ENCODE assay signal across 17 cellular contexts in genomic region chr18:63476666-63477065, GRCh38. TPM values are rescaled to one million over a fixed set of nuclear protein-coding genes. Genes with fewer than 3 reads are reported as not detected.
DNase-seq lines count a peak whose midpoint lies in the region; ATAC-seq, FAIRE-seq and TF ChIP-seq lines count a peak whose summit lies in the region.
"Had no signal": no experiment of that assay in that cellular context is flagged by ENCODE, and none has a peak within 500 bp of the region (broad histone marks: within the 10 kb centered on the region; RNA-seq: fewer than 3 reads in every experiment).

SERPINB5 (plus strand) TSS chr18:63476958; CDS start chr18:63484429, 7,471 bp downstream.

- H3K79me2 ChIP-seq in PC-9 (ENCODE audit: low read depth) (peaks cover 48% of the 10 kb centered on the region), HepG2 (ENCODE audit: insufficient read depth, low read length) (no peaks in the 10 kb centered on the region)

- H3K4me2 ChIP-seq in PC-9 (peak within 1 kb of the TSS; percentile 94), HepG2 (ENCODE audit: low read depth, low read length) (no peak within 1 kb of the TSS)

- ATAC-seq in left colon (peak; percentile 96), HepG2 (no peak)

- H3K9me3 ChIP-seq in PC-9 (ENCODE audit: insufficient read depth, low read depth): no peaks in the 10 kb centered on the region
- no peaks in the 10 kb centered on the region for H3K9me3 ChIP-seq in HepG2 (ENCODE audit: low read length)
- H3K9me3 ChIP-seq: tibial nerve had no signal

- H3K36me3 Mint-ChIP-seq in mesothelial cell of epicardium: no peaks in the 10 kb centered on the region

- CTCF ChIA-PET in PC-9 (lab: Charles Lee): no interaction called here
- CTCF ChIA-PET in HepG2 (lab: Yijun Ruan, JAX; ENCODE audit: low intra/inter-chr PET ratio, low total read pairs): no interaction called here

- H3K36me3 ChIP-seq in PC-9 (ENCODE audit: low read depth): peaks cover 12% of the 10 kb centered on the region; the same call in 1 of the 2 replicates
- H3K36me3 ChIP-seq in HepG2 (replicated peaks in 1 of 2; ENCODE audit: control insufficient read depth in 1 of 2, insufficient read depth in 2 of 2, low read length in 2 of 2): no peaks in the 10 kb centered on the region
- H3K36me3 ChIP-seq: cardiac muscle cell, tibial nerve, WERI-Rb-1 had no signal

- peak within 1 kb of the TSS; percentile 72 for H2AFZ ChIP-seq in PC-9
- no peak within 1 kb of the TSS for H2AFZ ChIP-seq in HepG2 (ENCODE audit: low read length)

- peak within 1 kb of the TSS; percentile 78 for H3K27ac ChIP-seq in PC-9
- H3K27ac ChIP-seq in HepG2 (ENCODE audit: extremely low read length, insufficient read depth, low read length): no peak within 1 kb of the TSS
- no peak within 1 kb of the TSS for H3K27ac ChIP-seq in caudate nucleus (ENCODE audit: low read depth, low read length)
- H3K27ac ChIP-seq: cardiac muscle cell, tibial nerve, WERI-Rb-1 had no signal

- no peak within 1 kb of the TSS for H3K9ac ChIP-seq in HepG2 (ENCODE audit: insufficient read depth, low read depth, low read length)

- H3F3A ChIP-seq in PC-9 (ENCODE audit: insufficient read depth, low read depth): peaks cover 15% of the 10 kb centered on the region

- H3K4me3 ChIP-seq in PC-9 (peak within 1 kb of the TSS; percentile 67), HepG2 (replicated peaks in 1 of 3; ENCODE audit: insufficient read depth in 1 of 3, low read depth in 2 of 3, low read length in 3 of 3) (no peak within 1 kb of the TSS)
- H3K4me3 ChIP-seq: cardiac muscle cell had no signal

- DNase-seq in COLO668 (lab: John Stamatoyannopoulos, UW; ENCODE audit: unreplicated experiment): peak; percentile 72
- DNase-seq in NCI-H1417 treated with DMSO at 0.1 percent for 48 hours (lab: John Stamatoyannopoulos, UW): peak; percentile 70
- DNase-seq in PC-9: peak; percentile 83 to 89
- DNase-seq in left colon: peak; percentile 86 to 87
- DNase-seq in cortex of kidney (lab: John Stamatoyannopoulos, UW): no peak
- no peak for DNase-seq in mesothelial cell of epicardium (ENCODE audit: low spot score in 2 of 2, unreplicated experiment in 2 of 2)
- DNase-seq in HepG2 (ENCODE audit: low spot score): no peak
- no peak for DNase-seq in caudate nucleus (lab: John Stamatoyannopoulos, UW)
- DNase-seq: GF-D8, WERI-Rb-1 had no signal

- POLR2A ChIA-PET in PC-9 (lab: Charles Lee; ENCODE audit: unreplicated experiment): interaction anchor here (0.5 to 1.0 kb wide), 3 partner anchors 54 to 347 kb away, joined by 3 to 7 read pairs (median 3); partner anchors contain the start of gene VPS4B
- POLR2A ChIA-PET in HepG2 (lab: Yijun Ruan, JAX): no interaction called here

- no peak for FAIRE-seq in HepG2 (lab: Jason Lieb, UNC)

- no peaks in the 10 kb centered on the region for H3K9me2 ChIP-seq in PC-9 (ENCODE audit: insufficient read depth)

- 55% methylated on average over 10 of the region's 21 CpGs for WGBS in HepG2 (ENCODE audit: low lambda C conversion rate)

- H4K20me1 ChIP-seq in PC-9 (ENCODE audit: insufficient read depth): no peaks in the 10 kb centered on the region
- no peaks in the 10 kb centered on the region for H4K20me1 ChIP-seq in HepG2 (ENCODE audit: insufficient read depth, low read length)

- TF ChIP-seq RAD21 in HepG2 (CRISPR knock-in tag; IDR thresholded peaks at IDR 0.05): no peak

- peaks cover 2% of the 10 kb centered on the region for H3K4me1 Mint-ChIP-seq in mesothelial cell of epicardium

- H3K4me1 ChIP-seq in PC-9 (replicated peaks; ENCODE audit: insufficient read depth) (peaks cover 54% of the 10 kb centered on the region), HepG2 (ENCODE audit: insufficient read depth, low read length) (no peaks in the 10 kb centered on the region)
- H3K4me1 ChIP-seq: tibial nerve had no signal

- no peak for TF ChIP-seq CTCF in PC-9 (conservative IDR thresholded peaks at IDR 0.05)
- no peak for TF ChIP-seq CTCF in mesothelial cell of epicardium (IDR thresholded peaks at IDR 0.05; ENCODE audit: unreplicated experiment)
- no peak for TF ChIP-seq CTCF in HepG2 (CRISPR knock-in tag; IDR thresholded peaks at IDR 0.05)

- intact Hi-C loops in PC-9 (cut with micrococcal nuclease; ENCODE audit: unreplicated experiment): loop anchor here (2.0 to 5.0 kb wide), 2 partner anchors 22 to 34 kb away; no protein-coding TSS in a partner anchor
- intact Hi-C loops in left colon (cut with DNase I, micrococcal nuclease): no loop called here
- intact Hi-C loops in HepG2 (cut with micrococcal nuclease; ENCODE audit: unreplicated experiment): no loop called here

- BruUV-seq in PC-9 (replicated peaks; lab: Mats Ljungman, UMichigan) (no TSS peak), HepG2 (replicated peaks; lab: Mats Ljungman, UMichigan) (no TSS peak)

- H3K27me3 Mint-ChIP-seq in mesothelial cell of epicardium (ENCODE audit: low read depth): peaks cover 8% of the 10 kb centered on the region

- in situ Hi-C loops in HepG2 (cut with HindIII; ENCODE audit: extremely low pct_ligation_motif_present, low pct_unique_long_range_greater_than_20kb): no loop called here

- no peak within 1 kb of the TSS for H3K4me3 Mint-ChIP-seq in mesothelial cell of epicardium
- H3K4me3 Mint-ChIP-seq: activated T-helper 1 cell treated with anti-CD3 and anti-CD28 coated beads, Interleukin-12 subunit alpha, Interleukin-12 subunit beta, Interleukin-2, Interleukin-4 antibody, amounts not matched to agents 30 ng/mL and 10 ng/mL and 1 ng/mL, durations not matched to agents 14 hours and 24 hours and 36 hours had no signal

- H3K27ac Mint-ChIP-seq in mesothelial cell of epicardium: no peak within 1 kb of the TSS
- H3K27ac Mint-ChIP-seq: activated T-helper 1 cell treated with anti-CD3 and anti-CD28 coated beads, Interleukin-12 subunit alpha, Interleukin-12 subunit beta, Interleukin-2, Interleukin-4 antibody, amounts not matched to agents 30 ng/mL and 10 ng/mL and 1 ng/mL, durations not matched to agents 14 hours and 24 hours and 36 hours had no signal

- H3K9me3 Mint-ChIP-seq in mesothelial cell of epicardium: no peaks in the 10 kb centered on the region
- H3K9me3 Mint-ChIP-seq: activated T-helper 1 cell treated with anti-CD3 and anti-CD28 coated beads, Interleukin-12 subunit alpha, Interleukin-12 subunit beta, Interleukin-2, Interleukin-4 antibody, amounts not matched to agents 30 ng/mL and 10 ng/mL and 1 ng/mL, durations not matched to agents 14 hours and 24 hours and 36 hours had no signal

- TF ChIP-seq EP300 in HepG2 (IDR thresholded peaks at IDR 0.05; ENCODE audit: low read depth in 2 of 2, low read length in 2 of 2) (no peak), HepG2 (CRISPR knock-in tag; IDR thresholded peaks at IDR 0.05; ENCODE audit: borderline replicate concordance) (no peak)

- no peak for TF ChIP-seq POLR2A in HepG2 (IDR thresholded peaks at IDR 0.05; ENCODE audit: insufficient read depth in 1 of 2, low read depth in 2 of 2, low read length in 2 of 2)

- no peaks in the 10 kb centered on the region for H3K27me3 ChIP-seq in PC-9 (ENCODE audit: insufficient read depth, low read depth)
- H3K27me3 ChIP-seq in HepG2 (ENCODE audit: control insufficient read depth in 1 of 2, insufficient read depth in 2 of 2, low read length in 2 of 2): peaks cover 3 to 14% of the 10 kb centered on the region in 2 experiments; a peak in 3 of 5 replicates
- H3K27me3 ChIP-seq: cardiac muscle cell, tibial nerve had no signal

TF ChIP-seq in HepG2, 621 proteins besides CTCF, POLR2A, EP300 and RAD21 (continues in another document):
- TF ChIP-seq U2AF1 (optimal IDR thresholded peaks at IDR 0.05; ENCODE audit: low read depth, low read length) (no peak), ATF4 (CRISPR knock-in tag; IDR thresholded peaks at IDR 0.05) (no peak), ZIK1 (CRISPR knock-in tag; IDR thresholded peaks at IDR 0.05; ENCODE audit: borderline replicate concordance, low read depth) (no peak)

RNA-seq across cellular contexts. Expression of gene SERPINB5, which starts in this region (rescaled TPM):
- total RNA-seq in PC-9 (2021) (25.5 and 26.2 TPM in 2 replicates), left colon (1 to 10 TPM; 3.5 to 3.7 TPM), mesothelial cell of epicardium (0.13 to 0.22 TPM (median 0.18 TPM) in 3 replicates), HepG2 (2016; rRNA removed; fragmentation: Illumina TruSeq; extraction: Trizol) (not detected in 2 replicates)
- not detected in 2 replicates for total RNA-seq in HepG2 (2016; cell fraction: cytosol; rRNA removed; fragmentation: Illumina TruSeq; extraction: Trizol; ENCODE audit: low read depth)
- not detected in 2 replicates for total RNA-seq in HepG2 (2016; cell fraction: insoluble cytoplasmic fraction; rRNA removed; fragmentation: Illumina TruSeq; extraction: Trizol)
- not detected in 2 replicates for total RNA-seq in HepG2 (2016; cell fraction: membrane; rRNA removed; fragmentation: Illumina TruSeq; extraction: Trizol)
- not detected in 2 replicates for total RNA-seq in HepG2 (2016; cell fraction: nucleus; rRNA removed; fragmentation: Illumina TruSeq; extraction: Trizol)
- polyA plus RNA-seq in HepG2 (2011; rRNA removed): not detected in 2 replicates
- polyA plus RNA-seq in HepG2 (2011; cell fraction: cytosol; rRNA removed): not detected in 2 replicates
- polyA plus RNA-seq in HepG2 (2011; cell fraction: nucleus; rRNA removed): not detected in 2 replicates
- not detected in 2 replicates for polyA plus RNA-seq in HepG2 (2012)
- not detected in 2 replicates for polyA plus RNA-seq in HepG2 (2016; cell fraction: cytosol; fragmentation: Illumina TruSeq; extraction: Trizol; ENCODE audit: low read depth)
- polyA plus RNA-seq in HepG2 (2016; cell fraction: insoluble cytoplasmic fraction; fragmentation: Illumina TruSeq; extraction: Trizol; ENCODE audit: low read depth): not detected in 2 replicates
- not detected in 2 replicates for polyA plus RNA-seq in HepG2 (2016; cell fraction: membrane; fragmentation: Illumina TruSeq; extraction: Trizol; ENCODE audit: low read depth)
- polyA plus RNA-seq in HepG2 (2016; cell fraction: nucleus; fragmentation: Illumina TruSeq; extraction: Trizol; ENCODE audit: insufficient read depth, low read depth): not detected in 2 replicates
- 133 TPM in 1 of 2 replicates, not detected in the other for polyA minus RNA-seq in HepG2 (2011; rRNA and poly(A)+ RNA removed; ENCODE audit: low replicate concordance)
- polyA minus RNA-seq in HepG2 (2011; cell fraction: cytosol; rRNA and poly(A)+ RNA removed): not detected in 2 replicates
- polyA minus RNA-seq in HepG2 (2011; cell fraction: nucleus; rRNA and poly(A)+ RNA removed): not detected in 2 replicates
- total RNA-seq: activated T-helper 1 cell treated with anti-CD3 and anti-CD28 coated beads, Interleukin-12 subunit alpha, Interleukin-12 subunit beta, Interleukin-2, Interleukin-4 antibody, amounts not matched to agents 30 ng/mL and 10 ng/mL and 1 ng/mL, durations not matched to agents 14 hours and 24 hours and 36 hours; cardiac muscle cell; H4; LHCN-M2; posterior vena cava; tibial nerve had no signal
- polyA plus RNA-seq: AG04450, cardiac muscle cell had no signal

Comparison
In these comparisons a context has a peak if more than half of its experiments do, and no peak if none do; other contexts are left out.
1. DNase-seq: peak in COLO668 (single experiment), NCI-H1417 treated with DMSO at 0.1 percent for 48 hours (single experiment), PC-9 (2 of 2) and left colon (2 of 2); none in cortex of kidney (single experiment), mesothelial cell of epicardium (0 of 2), HepG2 (single experiment) and caudate nucleus (0 of 61).